16 cellular contexts compared by ENCODE assay signal in the genomic region with DNA sequence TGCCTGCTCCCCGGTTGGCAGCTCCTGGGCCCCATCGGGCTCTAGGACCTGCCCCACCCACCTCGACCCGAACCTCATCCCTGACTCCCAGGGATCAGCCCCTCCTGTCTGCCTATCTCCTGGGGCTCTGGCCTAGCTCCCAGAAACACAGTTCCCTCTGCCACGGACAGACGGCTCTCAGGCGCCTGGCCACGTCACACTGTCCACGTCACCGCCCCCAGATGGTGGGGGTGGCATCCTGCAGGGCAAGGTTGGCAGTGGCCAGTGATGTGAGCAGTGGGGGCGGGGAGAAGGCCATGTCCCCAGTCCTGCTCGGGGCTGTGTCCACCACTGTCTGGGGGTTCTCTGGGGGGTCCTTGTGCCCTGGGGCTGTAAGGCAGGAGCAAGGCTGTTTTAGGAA. TPM values are rescaled to one million over a fixed set of nuclear protein-coding genes. Genes with fewer than 3 reads are reported as not detected.
A peak's percentile ranks its signal among the peaks of the same experiment; 100 is the strongest.
DNase-seq lines count a peak whose midpoint lies in the region; ATAC-seq and TF ChIP-seq lines count a peak whose summit lies in the region.
"Had no signal": no experiment of that assay in that cellular context is flagged by ENCODE, and none has a peak within 500 bp of the region (broad histone marks: within the 10 kb centered on the region; RNA-seq: fewer than 3 reads in every experiment).

No MANE protein-coding gene starts in this region.

- H3K79me2 ChIP-seq in smooth muscle cell (ENCODE audit: low read depth): no peaks in the 10 kb centered on the region

- 50 to 77% (median 71%) methylated on average over 10 to 12 of the region's 12 CpGs for WGBS in spleen, 5 donors
- WGBS in smooth muscle cell (ENCODE audit: low lambda C conversion rate): 89% methylated on average over 8 of the region's 12 CpGs

- H3K4me1 ChIP-seq in left lung: no peaks in the 10 kb centered on the region
- H3K4me1 ChIP-seq in ascending aorta: peaks cover 0 to 3% of the 10 kb centered on the region in 2 donors
- peaks cover 0 to 9% (median 3%) of the 10 kb centered on the region in 6 donors for H3K4me1 ChIP-seq in spleen
- H3K4me1 ChIP-seq in smooth muscle cell (ENCODE audit: low read depth): peaks cover 26% of the 10 kb centered on the region

- H3K9me3 ChIP-seq in left lung (no peaks in the 10 kb centered on the region), ascending aorta (no peaks in the 10 kb centered on the region), spleen (no peaks in the 10 kb centered on the region), smooth muscle cell (replicated peaks; ENCODE audit: low read depth) (no peaks in the 10 kb centered on the region)
- H3K9me3 ChIP-seq: BE2C, tibial artery had no signal

- DNase-seq in AG08396 (ENCODE audit: low spot score) (peak; percentile 86), cerebellum (ENCODE audit: low spot score) (peak; percentile 95), left lung (no peak), activated gamma-delta T cell treated with Interleukin-2 at 50 U/mL for 16 hours (no peak), ascending aorta (ENCODE audit: low spot score in 2 of 2) (no peak), spleen (no peak), smooth muscle cell (lab: John Stamatoyannopoulos, UW; ENCODE audit: unreplicated experiment) (no peak)
- DNase-seq: activated CD8-positive, alpha-beta T cell treated with anti-CD3 and anti-CD28 coated beads for 36 hours; BE2C; GDM1; hippocampal formation; NCI-H187 treated with DMSO at 0.1 percent for 48 hours; retina; T-helper 2 cell; tibial artery had no signal

- no peak overlapping the region for H3K4me3 ChIP-seq in left lung
- H3K4me3 ChIP-seq in ascending aorta: no peak overlapping the region
- H3K4me3 ChIP-seq in spleen: no peak overlapping the region
- no peak overlapping the region for H3K4me3 ChIP-seq in smooth muscle cell
- H3K4me3 ChIP-seq: tibial artery had no signal

- TF ChIP-seq CTCF in left lung (IDR thresholded peaks at IDR 0.05): no peak
- no peak for TF ChIP-seq CTCF in ascending aorta (IDR thresholded peaks at IDR 0.05)
- TF ChIP-seq CTCF in spleen (IDR thresholded peaks at IDR 0.05 in 8 of 11, conservative IDR thresholded peaks at IDR 0.05 in 3 of 11): no peak
- TF ChIP-seq CTCF in smooth muscle cell (IDR thresholded peaks at IDR 0.05; ENCODE audit: borderline replicate concordance, insufficient read depth, poor library complexity, severe bottlenecking): no peak

- H3K36me3 ChIP-seq in left lung (no peaks in the 10 kb centered on the region), ascending aorta (no peaks in the 10 kb centered on the region), spleen (no peaks in the 10 kb centered on the region), smooth muscle cell (ENCODE audit: low read depth) (no peaks in the 10 kb centered on the region)
- H3K36me3 ChIP-seq: BE2C, tibial artery had no signal

- no peak overlapping the region for H2AFZ ChIP-seq in smooth muscle cell (ENCODE audit: low read depth)

- intact Hi-C loops in left lung (cut with DNase I): no loop called here
- intact Hi-C loops in ascending aorta (cut with DNase I): no loop called here
- intact Hi-C loops in spleen (cut with DNase I; ENCODE audit: low total_unique reads): no loop called here

- H3K27ac ChIP-seq in left lung: no peak overlapping the region
- no peak overlapping the region for H3K27ac ChIP-seq in ascending aorta
- H3K27ac ChIP-seq in spleen: no peak overlapping the region
- H3K27ac ChIP-seq in smooth muscle cell (ENCODE audit: low read depth): no peak overlapping the region
- H3K27ac ChIP-seq: tibial artery had no signal

- H3K4me2 ChIP-seq in smooth muscle cell: no peak overlapping the region

- H4K20me1 ChIP-seq in smooth muscle cell (ENCODE audit: low read depth): peaks cover 7% of the 10 kb centered on the region

- no peak overlapping the region for H3K9ac ChIP-seq in smooth muscle cell (ENCODE audit: low read depth)

- no peaks in the 10 kb centered on the region for H3F3A ChIP-seq in smooth muscle cell (ENCODE audit: low read depth)

- TF ChIP-seq RAD21 in Ishikawa (IDR thresholded peaks at IDR 0.05; ENCODE audit: low read depth): no peak

- no peak for TF ChIP-seq EP300 in Ishikawa (IDR thresholded peaks at IDR 0.05; ENCODE audit: borderline replicate concordance)

- ATAC-seq in left lung: peak; percentile 48
- ATAC-seq: activated CD8-positive, alpha-beta T cell treated with anti-CD3 and anti-CD28 coated beads for 36 hours had no signal

- H3K27me3 ChIP-seq in left lung: peaks cover 31 to 68% of the 10 kb centered on the region in 2 donors
- peaks cover 8% of the 10 kb centered on the region for H3K27me3 ChIP-seq in ascending aorta
- peaks cover 0 to 85% (median 26%) of the 10 kb centered on the region in 7 donors for H3K27me3 ChIP-seq in spleen (replicated peaks in 1 of 7)
- H3K27me3 ChIP-seq in smooth muscle cell (ENCODE audit: low read depth): peaks cover 9% of the 10 kb centered on the region
- H3K27me3 ChIP-seq: BE2C had no signal

- no peak for TF ChIP-seq POLR2A in spleen (IDR thresholded peaks at IDR 0.05)

TF ChIP-seq in Ishikawa, 13 proteins besides CTCF, POLR2A, EP300 and RAD21:
- TF ChIP-seq EGR1 (IDR thresholded peaks at IDR 0.05) (0 out of 2 replicates have a peak, but pooled peaks have one; percentile 17), CREB1 (IDR thresholded peaks at IDR 0.05; ENCODE audit: low read depth) (peak; percentile 69), TCF12 (IDR thresholded peaks at IDR 0.05; ENCODE audit: low read depth) (no peak), TEAD4 (IDR thresholded peaks at IDR 0.05) (no peak), ZBTB7A (IDR thresholded peaks at IDR 0.05; ENCODE audit: low read depth) (peak; percentile 57; the same call in 1 of the 2 replicates)
TF ChIP-seq in Ishikawa: peak in this region for 3.

RNA-seq across cellular contexts. Expression of a gene that starts 29.2 kb away (rescaled TPM):
- total RNA-seq in cerebellum (25.7 TPM), left lung (1 to 10 TPM; 2.1 to 6.4 TPM), ascending aorta (1.8 TPM), spleen (1 to 10 TPM; 1.1 to 5.3 (median 3.3) TPM), smooth muscle cell (3.7 and 4.0 TPM in 2 replicates)
- polyA plus RNA-seq in spleen (under 1 TPM; 0.14 to 0.48 (median 0.43) TPM), smooth muscle cell (0.79 and 4.8 TPM in 2 replicates)
- total RNA-seq: activated CD8-positive, alpha-beta T cell treated with anti-CD3 and anti-CD28 coated beads for 36 hours had no signal

RNA-seq across cellular contexts. Expression of a gene that starts 43.1 kb away (rescaled TPM):
- total RNA-seq in cerebellum (5.0 TPM), left lung (1 to 10 TPM in 1 of 2 donors, under 1 TPM in 1; 0.29 to 5.5 TPM), ascending aorta (0.85 TPM), spleen (under 1 TPM in 3 of 7 donors, not detected in 4; 0.27 to 0.37 (median 0.35) TPM), smooth muscle cell (0.99 and 2.2 TPM in 2 replicates)
- polyA plus RNA-seq in spleen (under 1 TPM; 0.28 to 0.82 (median 0.32) TPM), smooth muscle cell (0.11 and 1.9 TPM in 2 replicates)
- total RNA-seq: activated CD8-positive, alpha-beta T cell treated with anti-CD3 and anti-CD28 coated beads for 36 hours had no signal

Comparison
In these comparisons a context has a peak if more than half of its experiments do, and no peak if none do; other contexts are left out.
1. DNase-seq: peak in AG08396 (single experiment) and cerebellum (single experiment); none in left lung (0 of 2), activated gamma-delta T cell treated with Interleukin-2 at 50 U/mL for 16 hours (single experiment), ascending aorta (0 of 2), spleen (single experiment) and smooth muscle cell (single experiment).